ENCODE assay signal across 8 cellular contexts in genomic region chr3:134473868-134474546, GRCh38. TPM values are rescaled to one million over a fixed set of nuclear protein-coding genes. Genes with fewer than 3 reads are reported as not detected.
A peak's percentile ranks its signal among the peaks of the same experiment; 100 is the strongest.
DNase-seq lines count a peak whose midpoint lies in the region; ATAC-seq, FAIRE-seq and TF ChIP-seq lines count a peak whose summit lies in the region.

No MANE protein-coding gene starts in this region.

- no peaks in the 10 kb centered on the region for H4K20me1 ChIP-seq in hepatocyte (ENCODE audit: insufficient read depth, poor library complexity, severe bottlenecking)

- H3K4me3 ChIP-seq in AG04449 (ENCODE audit: low read depth, low read length) (no peak overlapping the region), ascending aorta (no peak overlapping the region), hepatocyte (no peak overlapping the region), small intestine (ENCODE audit: low read depth in 1 of 2, low read length in 2 of 2) (no peak overlapping the region)

- no peak overlapping the region for H3K4me2 ChIP-seq in hepatocyte

- H3K27me3 ChIP-seq in ascending aorta (no peaks in the 10 kb centered on the region), hepatocyte (no peaks in the 10 kb centered on the region), small intestine (ENCODE audit: control insufficient read depth in 2 of 2, insufficient read depth in 2 of 2, low read length in 2 of 2) (no peaks in the 10 kb centered on the region)

- no peaks in the 10 kb centered on the region for H3K9me2 ChIP-seq in hepatocyte (replicated peaks; ENCODE audit: insufficient read depth)

- intact Hi-C loops in ascending aorta (cut with DNase I) = loop anchor here (1.0 kb wide), 1 partner anchor 166 kb away; no protein-coding TSS in a partner anchor

- no peaks in the 10 kb centered on the region for H3K9me3 ChIP-seq in ascending aorta
- H3K9me3 ChIP-seq in hepatocyte (ENCODE audit: low read depth) = no peaks in the 10 kb centered on the region
- H3K9me3 ChIP-seq in small intestine (ENCODE audit: control insufficient read depth, low read depth) = no peaks in the 10 kb centered on the region

- H3K4me1 ChIP-seq in ascending aorta (peaks cover 0 to 4% of the 10 kb centered on the region in 2 donors), hepatocyte (ENCODE audit: insufficient read depth) (peaks cover 4% of the 10 kb centered on the region), small intestine (ENCODE audit: control insufficient read depth in 2 of 2, insufficient read depth in 1 of 2, low read depth in 1 of 2, low read length in 1 of 2) (no peaks in the 10 kb centered on the region)

- peak; percentile 45 for ATAC-seq in GM18861 (IDR thresholded peaks at IDR 0.05; ENCODE audit: unreplicated experiment)
- ATAC-seq in GM18520 (IDR thresholded peaks at IDR 0.05; ENCODE audit: unreplicated experiment) = no peak

- peaks cover 21 to 27% of the 10 kb centered on the region in 2 donors for H3K36me3 ChIP-seq in ascending aorta
- H3K36me3 ChIP-seq in hepatocyte (replicated peaks; ENCODE audit: insufficient read depth, low read depth) = no peaks in the 10 kb centered on the region
- peaks cover 3 to 17% of the 10 kb centered on the region in 2 donors for H3K36me3 ChIP-seq in small intestine (ENCODE audit: control insufficient read depth in 2 of 2, insufficient read depth in 2 of 2, low read length in 2 of 2)

- CTCF ChIA-PET in AG04449 (lab: Yijun Ruan, JAX) = interaction anchor here (0.7 to 18.1 kb wide), 30 partner anchors 10 to 277 kb away, joined by 3 to 690 read pairs (median 6); partner anchors contain the start of genes AMOTL2, ANAPC13 and CEP63

- POLR2A ChIA-PET in AG04449 (lab: Yijun Ruan, JAX) = interaction anchor here (0.6 to 8.2 kb wide), 7 partner anchors 10 to 166 kb away, joined by 3 to 172 read pairs (median 3); partner anchors contain the start of gene AMOTL2

- peak; percentile 45 for TF ChIP-seq CTCF in AG04449 (IDR thresholded peaks at IDR 0.05; ENCODE audit: insufficient read depth, low read length, missing control alignments)
- peak; percentile 76 to 81 (median 77) for TF ChIP-seq CTCF in ascending aorta (IDR thresholded peaks at IDR 0.05)
- peak; percentile 86 for TF ChIP-seq CTCF in hepatocyte (IDR thresholded peaks at IDR 0.05; ENCODE audit: poor library complexity)

- WGBS in hepatocyte (ENCODE audit: low lambda C conversion rate, missing lambda C conversion rate) = 33% methylated on average over 9 of the region's 9 CpGs
- 27 to 29% (median 29%) methylated on average over 8 to 9 of the region's 9 CpGs for WGBS in small intestine, 3 donors

- DNase-seq in AG04449 (ENCODE audit: low read depth, low spot score) (peak; percentile 56), NCI-H1105 treated with DMSO at 0.1 percent for 48 hours (lab: John Stamatoyannopoulos, UW) (peak; percentile 81), T-helper 2 cell (peak; percentile 34 to 69 (median 56)), ascending aorta (ENCODE audit: low spot score in 2 of 2) (peak in 1 of 2 donors; percentile 91), hepatocyte (ENCODE audit: low spot score) (peak; percentile 92), small intestine (peak; percentile 82)

- no peaks in the 10 kb centered on the region for H3K79me2 ChIP-seq in hepatocyte

- H3K27ac ChIP-seq in ascending aorta (no peak overlapping the region), hepatocyte (no peak overlapping the region), small intestine (ENCODE audit: low read depth in 1 of 2, low read length in 1 of 2) (no peak overlapping the region)

- no peak overlapping the region for H2AFZ ChIP-seq in hepatocyte

- peak; percentile 76 for FAIRE-seq in small intestine (lab: Jason Lieb, UNC)

RNA-seq across cellular contexts. Expression of gene ANAPC13, which starts 11.8 kb away (rescaled TPM):
- total RNA-seq in ascending aorta (17.0 TPM), hepatocyte (119 and 120 TPM in 2 replicates)
- polyA plus RNA-seq in hepatocyte (149 and 168 TPM in 2 replicates), small intestine (10 to 100 TPM; 45.6 to 72.7 (median 60.4) TPM)

RNA-seq across cellular contexts. Expression of gene CEP63, which starts 11.8 kb away (rescaled TPM):
- 5.3 TPM for total RNA-seq in ascending aorta
- total RNA-seq in hepatocyte = 16.3 and 237 TPM in 2 replicates
- polyA plus RNA-seq in hepatocyte = 15.8 and 19.7 TPM in 2 replicates
- 10 to 100 TPM; 10.3 to 13.9 (median 13.8) TPM for polyA plus RNA-seq in small intestine
